Comparison of ENCODE assay signal across 9 cellular contexts in genomic region chr4:118968006-118968405, GRCh38.
DNase-seq lines count a peak whose midpoint lies in the region; ATAC-seq lines count a peak whose summit lies in the region.
"Had no signal": no experiment of that assay in that cellular context is flagged by ENCODE, and none has a peak within 500 bp of the region (broad histone marks: within the 10 kb centered on the region; RNA-seq: fewer than 3 reads in every experiment).

No MANE protein-coding gene starts in this region.

- no peak overlapping the region for H3K9ac ChIP-seq in muscle layer of colon (ENCODE audit: low read length)

- no peaks in the 10 kb centered on the region for H3K36me3 ChIP-seq in muscle layer of colon (ENCODE audit: insufficient read depth, low read length)

- H3K4me3 ChIP-seq in muscle layer of colon (ENCODE audit: low read depth in 1 of 2, low read length in 2 of 2) = peak overlapping the region in 1 of 2 donors; percentile 6

- H3K4me1 ChIP-seq in muscle layer of colon (ENCODE audit: insufficient read depth, low read length) = peaks cover 75% of the 10 kb centered on the region

- no peaks in the 10 kb centered on the region for H3K27me3 ChIP-seq in muscle layer of colon (ENCODE audit: control insufficient read depth in 1 of 2, insufficient read depth in 2 of 2, low read length in 2 of 2)

- peak; percentile 100 for ATAC-seq in GM18909 (IDR thresholded peaks at IDR 0.05; ENCODE audit: poor library complexity, unreplicated experiment)
- peak; percentile 99 for ATAC-seq in HG03064 (IDR thresholded peaks at IDR 0.05; ENCODE audit: low read depth, unreplicated experiment)
- ATAC-seq: HCT116 had no signal

- peak; percentile 54 for DNase-seq in AG08396 (ENCODE audit: low spot score)
- DNase-seq in RPMI7951 (ENCODE audit: low read depth) = peak; percentile 94
- DNase-seq in epidermal melanocyte (ENCODE audit: insufficient read length, low spot score) = peak; percentile 83
- DNase-seq in SK-N-DZ (ENCODE audit: low spot score) = no peak
- no peak for DNase-seq in activated naive CD4-positive, alpha-beta T cell treated with anti-CD3 and anti-CD28 coated beads, Interleukin-2, amount 50 U/mL, for 16 hours

- H3K27ac ChIP-seq in muscle layer of colon (ENCODE audit: low read depth, low read length) = peak overlapping the region; percentile 87

- H3K9me3 ChIP-seq in muscle layer of colon (ENCODE audit: low read length) = no peaks in the 10 kb centered on the region

Comparison
In these comparisons a context has a peak if more than half of its experiments do, and no peak if none do; other contexts are left out.
1. DNase-seq: peak in AG08396 (single experiment), RPMI7951 (single experiment) and epidermal melanocyte (single experiment); none in SK-N-DZ (single experiment) and activated naive CD4-positive, alpha-beta T cell treated with anti-CD3 and anti-CD28 coated beads, Interleukin-2, amount 50 U/mL, for 16 hours (single experiment).